ENCODE assay signal across 18 cellular contexts in the genomic region with DNA sequence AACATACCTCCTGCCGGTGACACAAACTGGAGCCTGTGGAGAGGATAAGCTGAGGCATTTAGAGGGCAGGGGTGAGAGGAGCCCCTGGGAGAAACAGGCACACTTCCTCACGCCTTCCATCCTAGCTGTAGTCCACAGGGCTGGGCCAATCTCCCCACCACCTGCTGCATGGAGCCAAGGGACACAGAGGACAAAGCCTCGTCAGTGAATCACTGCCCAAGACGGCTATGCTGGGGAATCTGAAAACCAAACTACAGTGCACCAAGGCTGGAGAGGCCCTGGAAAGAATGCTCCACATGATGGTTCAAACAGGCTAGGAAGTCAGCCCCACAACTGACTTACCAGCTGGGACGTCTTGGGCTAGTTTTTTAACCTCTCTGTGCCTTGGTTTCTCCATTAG.
"Had no signal": no experiment of that assay in that cellular context is flagged by ENCODE, and none has a peak within 500 bp of the region (broad histone marks: within the 10 kb centered on the region; RNA-seq: fewer than 3 reads in every experiment).

No MANE protein-coding gene starts in this region.

- H3K9me3 ChIP-seq: gastrocnemius medialis, heart right ventricle, mucosa of descending colon, pancreas, tibial artery had no signal

- H3K27ac ChIP-seq: coronary artery, gastrocnemius medialis, heart right ventricle, neural progenitor cell, pancreas, tibial artery had no signal

- H3K9me3 Mint-ChIP-seq: natural killer cell treated with Interleukin-12 subunit alpha and Interleukin-12 subunit beta and Interleukin-15 and Interleukin-18, amount 100 ng/mL, for 72 hours; neural progenitor cell had no signal

- H3K4me3 Mint-ChIP-seq: natural killer cell treated with Interleukin-12 subunit alpha and Interleukin-12 subunit beta and Interleukin-15 and Interleukin-18, amount 100 ng/mL, for 72 hours had no signal

- H3K9ac ChIP-seq: neural progenitor cell had no signal

- H3K27ac Mint-ChIP-seq: natural killer cell treated with Interleukin-12 subunit alpha and Interleukin-12 subunit beta and Interleukin-15 and Interleukin-18, amount 100 ng/mL, for 72 hours; neural progenitor cell; progenitor cell of endocrine pancreas had no signal

- H3K27me3 ChIP-seq: gastrocnemius medialis, heart right ventricle, neural progenitor cell, pancreas, tibial artery had no signal

- H2AFZ ChIP-seq: neural progenitor cell had no signal

- DNase-seq: effector CD4-positive, alpha-beta T cell; gastrocnemius medialis; heart right ventricle; hypothalamus; mammary epithelial cell; mucosa of descending colon; occipital lobe; pancreas; stimulated activated CD4-positive, alpha-beta T cell treated with anti-CD3 and anti-CD28 coated beads, Interleukin-2, amount 100 ng/mL, for 48 hours; stimulated activated naive CD8-positive, alpha-beta T cell treated with anti-CD3 and anti-CD28 coated beads, Interleukin-15, Interleukin-2, amounts not matched to agents 100 U/mL and 50 U/mL, for 24 hours; tibial artery had no signal

- H3K4me2 ChIP-seq: neural progenitor cell, smooth muscle cell had no signal

- H3K36me3 Mint-ChIP-seq: natural killer cell treated with Interleukin-12 subunit alpha and Interleukin-12 subunit beta and Interleukin-15 and Interleukin-18, amount 100 ng/mL, for 72 hours had no signal

- H3K4me3 ChIP-seq: coronary artery, gastrocnemius medialis, heart right ventricle, mucosa of descending colon, neural progenitor cell, pancreas, smooth muscle cell, tibial artery had no signal

- H3K36me3 ChIP-seq: gastrocnemius medialis, neural progenitor cell had no signal

- ATAC-seq: gastrocnemius medialis; heart right ventricle; left lobe of liver; mucosa of descending colon; natural killer cell treated with Interleukin-12 subunit alpha and Interleukin-12 subunit beta and Interleukin-15 and Interleukin-18, amount 100 ng/mL, for 72 hours; pancreas; right cardiac atrium; stimulated activated naive CD8-positive, alpha-beta T cell treated with anti-CD3 and anti-CD28 coated beads, Interleukin-15, Interleukin-2, amounts not matched to agents 100 U/mL and 50 U/mL, for 24 hours had no signal

- H3K27me3 Mint-ChIP-seq: progenitor cell of endocrine pancreas had no signal
